ENCODE assay signal across 32 cellular contexts in the genomic region with DNA sequence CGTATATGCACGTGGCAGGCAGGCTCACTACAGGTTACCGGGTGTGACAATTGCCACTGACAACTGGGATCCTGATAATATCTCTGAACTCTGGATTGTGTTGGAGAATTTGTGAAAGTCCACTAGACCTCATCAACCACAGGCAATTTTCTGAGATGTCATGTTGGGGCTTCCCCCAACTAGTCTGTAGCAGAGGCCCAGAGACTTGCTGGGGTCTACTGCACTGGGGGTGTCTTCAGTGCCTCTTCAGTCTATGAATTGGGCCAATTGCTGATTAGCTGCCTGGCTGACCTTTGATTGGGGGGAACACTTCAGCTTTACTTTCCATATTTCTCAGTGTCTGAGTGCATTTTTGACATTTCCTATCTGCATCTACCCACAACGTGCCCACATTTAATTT.
"Had no signal": no experiment of that assay in that cellular context is flagged by ENCODE, and none has a peak within 500 bp of the region (broad histone marks: within the 10 kb centered on the region; RNA-seq: fewer than 3 reads in every experiment).

No MANE protein-coding gene starts in this region.

- H3K27ac ChIP-seq: adrenal gland, body of pancreas, esophagus squamous epithelium, gastroesophageal sphincter, heart right ventricle, WERI-Rb-1 had no signal

- H3K4me3 ChIP-seq: adrenal gland, body of pancreas, esophagus squamous epithelium, gastroesophageal sphincter, heart right ventricle had no signal

- H3K9me3 ChIP-seq: adrenal gland, body of pancreas, esophagus squamous epithelium, gastroesophageal sphincter, heart right ventricle had no signal

- FAIRE-seq: colon had no signal

- DNase-seq: activated B cell treated with CpG ODN at 0.5 μM for 24 hours; activated CD4-positive, alpha-beta T cell treated with anti-CD3 and anti-CD28 coated beads for 48 hours; activated CD4-positive, alpha-beta T cell treated with anti-CD3 and anti-CD28 coated beads, Interleukin-2, amount 50 U/mL, for 1 hour; activated CD4-positive, alpha-beta T cell treated with anti-CD3 and anti-CD28 coated beads, Interleukin-2, amount 50 U/mL, for 48 hours; activated CD8-positive, alpha-beta memory T cell treated with anti-CD3 and anti-CD28 coated beads, Interleukin-2, amount 50 U/mL, for 48 hours; activated gamma-delta T cell; activated naive CD4-positive, alpha-beta T cell; activated naive CD4-positive, alpha-beta T cell treated with anti-CD3 and anti-CD28 coated beads, Interleukin-2, amount 10 ng/mL, durations not matched to agents 7 days and 5 days; activated T-cell treated with anti-CD3 and anti-CD28 coated beads for 4 hours; activated T-cell treated with anti-CD3 and anti-CD28 coated beads, Interleukin-2, amount 50 U/mL, for 24 hours; activated T-cell treated with anti-CD3 and anti-CD28 coated beads, Interleukin-2, amount 50 U/mL, for 72 hours; adrenal gland; amygdala; aorta; body of pancreas; caudate nucleus; cortex of kidney; dermis blood vessel endothelial cell; effector CD4-positive, alpha-beta T cell; effector memory CD8-positive, alpha-beta T cell; erythroblast; esophagus squamous epithelium; foreskin melanocyte; heart right ventricle; T-helper 1 cell; T-helper 17 cell; T1000; WERI-Rb-1 had no signal

- H3K4me1 ChIP-seq: body of pancreas had no signal

- H3K27me3 ChIP-seq: adrenal gland, body of pancreas, esophagus squamous epithelium had no signal

- H3K36me3 ChIP-seq: adrenal gland, esophagus squamous epithelium, gastroesophageal sphincter, heart right ventricle, WERI-Rb-1 had no signal

- ATAC-seq: activated CD4-positive, CD25-positive, alpha-beta regulatory T cell treated with anti-CD3 and anti-CD28 coated beads, Interleukin-2, amount 50 U/mL, for 24 hours; activated naive CD4-positive, alpha-beta T cell treated with anti-CD3 and anti-CD28 coated beads, Interleukin-2, amount 50 U/mL, for 72 hours; activated T-cell treated with anti-CD3 and anti-CD28 coated beads, Interleukin-2, amount 50 U/mL, for 72 hours; body of pancreas; effector memory CD8-positive, alpha-beta T cell; gastroesophageal sphincter; heart right ventricle; T-helper 17 cell had no signal
